11 cellular contexts compared by ENCODE assay signal in the genomic region with DNA sequence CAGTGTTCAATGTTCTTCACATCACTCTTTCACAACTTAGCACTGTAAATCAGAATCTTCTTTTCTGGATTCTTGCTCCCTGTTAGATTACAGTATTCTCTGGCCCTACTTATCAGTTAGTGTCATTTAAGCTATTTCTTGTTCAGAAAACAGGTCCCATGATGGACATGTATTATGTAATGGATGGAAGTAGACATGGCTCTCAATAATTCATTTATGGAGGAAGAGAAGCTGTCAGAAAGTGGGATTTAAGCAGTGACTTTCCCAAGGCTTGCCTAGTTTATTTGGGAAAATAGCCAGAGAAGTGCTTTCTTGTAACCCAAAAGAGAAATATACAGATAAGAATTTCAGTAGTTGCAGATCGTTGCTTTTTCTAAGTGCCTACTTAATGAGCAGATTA. TPM values are rescaled to one million over a fixed set of nuclear protein-coding genes. Genes with fewer than 3 reads are reported as not detected.
DNase-seq lines count a peak whose midpoint lies in the region; ATAC-seq and TF ChIP-seq lines count a peak whose summit lies in the region.
"Had no signal": no experiment of that assay in that cellular context is flagged by ENCODE, and none has a peak within 500 bp of the region (broad histone marks: within the 10 kb centered on the region; RNA-seq: fewer than 3 reads in every experiment).

No MANE protein-coding gene starts in this region.

- H2AFZ ChIP-seq in GM23338, result no peak overlapping the region
- peak overlapping the region; percentile 51; the same call in 1 of the 2 replicates for H2AFZ ChIP-seq in PC-3 (ENCODE audit: low read length)
- no peak overlapping the region for H2AFZ ChIP-seq in parathyroid adenoma

- no peak overlapping the region; the same call in 1 of the 2 replicates for H3K9ac ChIP-seq in PC-3 (ENCODE audit: low read length)
- H3K9ac ChIP-seq in parathyroid adenoma, result no peak overlapping the region

- H3K4me2 ChIP-seq in GM23338, result peak overlapping the region; percentile 75
- H3K4me2 ChIP-seq in PC-3 (ENCODE audit: low read length), result peak overlapping the region; percentile 89
- peak overlapping the region; percentile 81 for H3K4me2 ChIP-seq in parathyroid adenoma (ENCODE audit: low read length)

- peaks cover 8% of the 10 kb centered on the region; the same call in 1 of the 2 replicates for H3K27me3 ChIP-seq in GM23338 (ENCODE audit: insufficient read depth)
- H3K27me3 ChIP-seq in PC-3 (ENCODE audit: low read length), result no peaks in the 10 kb centered on the region
- no peaks in the 10 kb centered on the region for H3K27me3 ChIP-seq in parathyroid adenoma (ENCODE audit: control insufficient read depth, insufficient read depth, low read length)
- H3K27me3 ChIP-seq in brain microvascular endothelial cell (replicated peaks), result no peaks in the 10 kb centered on the region
- H3K27me3 ChIP-seq: heart left ventricle had no signal

- peaks cover 5% of the 10 kb centered on the region for H3K27me3 Mint-ChIP-seq in GM23338 (ENCODE audit: insufficient read depth, low read depth, poor library complexity)

- H3K9me3 Mint-ChIP-seq in GM23338, result no peaks in the 10 kb centered on the region

- in situ Hi-C loops in brain microvascular endothelial cell (cut with HindIII; ENCODE audit: low pct_ligation_motif_present, low sequenced_read_pairs), result no loop called here

- peaks cover 13% of the 10 kb centered on the region; the same call in 1 of the 2 replicates for H3F3A ChIP-seq in GM23338 (replicated peaks; ENCODE audit: low read depth)
- no peaks in the 10 kb centered on the region for H3F3A ChIP-seq in PC-3 (ENCODE audit: low read length, unreplicated experiment)

- H4K20me1 ChIP-seq in GM23338 (replicated peaks; ENCODE audit: insufficient read depth) (peaks cover 18% of the 10 kb centered on the region), PC-3 (ENCODE audit: low read length) (0 out of 2 replicates have a peak, but pooled peaks cover 4% of the 10 kb centered on the region)

- H3K27ac ChIP-seq in GM23338 (ENCODE audit: low read depth) (no peak overlapping the region), PC-3 (ENCODE audit: low read length) (no peak overlapping the region), parathyroid adenoma (peak overlapping the region; percentile 98), brain microvascular endothelial cell (no peak overlapping the region)

- no peaks in the 10 kb centered on the region; the same call in 2 of the 3 replicates for H3K36me3 Mint-ChIP-seq in GM23338 (ENCODE audit: low read depth)

- peaks cover 33% of the 10 kb centered on the region for H3K4me1 ChIP-seq in GM23338 (ENCODE audit: insufficient read depth)
- peaks cover 41% of the 10 kb centered on the region for H3K4me1 ChIP-seq in PC-3 (ENCODE audit: insufficient read depth, low read length)
- H3K4me1 ChIP-seq in parathyroid adenoma, result peaks cover 18% of the 10 kb centered on the region

- H3K4me1 Mint-ChIP-seq in GM23338, result peaks cover 22% of the 10 kb centered on the region

- no peaks in the 10 kb centered on the region for H3K9me3 ChIP-seq in PC-3 (ENCODE audit: low read length)
- H3K9me3 ChIP-seq in parathyroid adenoma (ENCODE audit: control insufficient read depth, low read length), result no peaks in the 10 kb centered on the region
- H3K9me3 ChIP-seq: heart left ventricle had no signal

- POLR2A ChIA-PET in PC-3 (lab: Charles Lee; ENCODE audit: unreplicated experiment), result no interaction called here

- no peaks in the 10 kb centered on the region for H3K36me3 ChIP-seq in GM23338 (ENCODE audit: insufficient read depth)
- no peaks in the 10 kb centered on the region for H3K36me3 ChIP-seq in PC-3 (ENCODE audit: low read depth, low read length)
- H3K36me3 ChIP-seq in parathyroid adenoma (ENCODE audit: control insufficient read depth, insufficient read depth, low read length), result no peaks in the 10 kb centered on the region
- H3K36me3 ChIP-seq in brain microvascular endothelial cell (replicated peaks), result no peaks in the 10 kb centered on the region
- H3K36me3 ChIP-seq: heart left ventricle had no signal

- H3K9me2 ChIP-seq in GM23338 (ENCODE audit: insufficient read depth) (no peaks in the 10 kb centered on the region), PC-3 (replicated peaks; ENCODE audit: low read length) (no peaks in the 10 kb centered on the region)

- no TSS peak for BruUV-seq in PC-3 (replicated peaks; lab: Mats Ljungman, UMichigan)

- DNase-seq in GM23338 (ENCODE audit: low spot score) (no peak), PC-3 (peak; percentile 9), epithelial cell of esophagus (ENCODE audit: low read depth) (no peak), NCI-H2196 treated with DMSO at 0.1 percent for 48 hours (lab: John Stamatoyannopoulos, UW; ENCODE audit: unreplicated experiment) (no peak), DMS 273 (lab: John Stamatoyannopoulos, UW; ENCODE audit: unreplicated experiment) (no peak), brain microvascular endothelial cell (no peak)
- DNase-seq: heart left ventricle, KBM-7, RPMI8226 had no signal

- H3K4me3 ChIP-seq in GM23338 (peak overlapping the region; percentile 86), PC-3 (ENCODE audit: low read length) (peak overlapping the region; percentile 69), epithelial cell of esophagus (ENCODE audit: low read length) (peak overlapping the region; percentile 77), parathyroid adenoma (ENCODE audit: low read depth, low read length) (peak overlapping the region; percentile 66), brain microvascular endothelial cell (ENCODE audit: low read depth, low read length) (no peak overlapping the region)

- H3K27ac Mint-ChIP-seq in GM23338, result no peak overlapping the region

- H3K4me3 Mint-ChIP-seq in GM23338, result peak overlapping the region; percentile 92

- intact Hi-C loops in PC-3 (cut with micrococcal nuclease), result loop anchor here (5.0 kb wide), 2 partner anchors 50 to 100 kb away; no protein-coding TSS in a partner anchor

- H3K79me2 ChIP-seq in GM23338 (replicated peaks; ENCODE audit: insufficient read depth) (peaks cover 63% of the 10 kb centered on the region), PC-3 (ENCODE audit: low read length) (peaks cover 52% of the 10 kb centered on the region), parathyroid adenoma (peaks cover 8% of the 10 kb centered on the region)

- ATAC-seq in GM23338 (no peak), PC-3 (no peak)
- ATAC-seq: GM12878, heart left ventricle had no signal

- CTCF ChIA-PET in PC-3 (lab: Charles Lee), result no interaction called here

- TF ChIP-seq CTCF in GM23338 (conservative IDR thresholded peaks at IDR 0.05; ENCODE audit: low read depth in 2 of 2) (no peak), PC-3 (conservative IDR thresholded peaks at IDR 0.05; ENCODE audit: low read depth, low read length) (no peak), epithelial cell of esophagus (IDR thresholded peaks at IDR 0.05; ENCODE audit: insufficient read depth, low read depth, low read length, missing control alignments) (no peak), parathyroid adenoma (IDR thresholded peaks at IDR 0.05) (no peak), brain microvascular endothelial cell (IDR thresholded peaks at IDR 0.05; ENCODE audit: low read depth, low read length, missing control alignments) (no peak)

TF ChIP-seq in GM23338, 12 proteins besides CTCF, POLR2A, EP300 and RAD21 (continues in another document):
- no peak for TF ChIP-seq ZNF331 (CRISPR knock-in tag; IDR thresholded peaks at IDR 0.05; ENCODE audit: low read depth)
- TF ChIP-seq CREB1 (CRISPR knock-in tag; IDR thresholded peaks at IDR 0.05; ENCODE audit: low read depth), result no peak
- TF ChIP-seq STAT1 (IDR thresholded peaks at IDR 0.05; ENCODE audit: unreplicated experiment), result no peak
- TF ChIP-seq, protein P1, sequence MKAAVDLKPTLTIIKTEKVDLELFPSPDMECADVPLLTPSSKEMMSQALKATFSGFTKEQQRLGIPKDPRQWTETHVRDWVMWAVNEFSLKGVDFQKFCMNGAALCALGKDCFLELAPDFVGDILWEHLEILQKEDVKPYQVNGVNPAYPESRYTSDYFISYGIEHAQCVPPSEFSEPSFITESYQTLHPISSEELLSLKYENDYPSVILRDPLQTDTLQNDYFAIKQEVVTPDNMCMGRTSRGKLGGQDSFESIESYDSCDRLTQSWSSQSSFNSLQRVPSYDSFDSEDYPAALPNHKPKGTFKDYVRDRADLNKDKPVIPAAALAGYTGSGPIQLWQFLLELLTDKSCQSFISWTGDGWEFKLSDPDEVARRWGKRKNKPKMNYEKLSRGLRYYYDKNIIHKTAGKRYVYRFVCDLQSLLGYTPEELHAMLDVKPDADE (IDR thresholded peaks at IDR 0.05), result no peak

RNA-seq across cellular contexts. Expression of a gene that starts 1.6 kb away (rescaled TPM):
- total RNA-seq in GM23338 (2014; rRNA removed; shearing (Covaris generic)), result 24.2 and 35.3 TPM in 2 replicates
- polyA plus RNA-seq in GM23338 (2016; fragmentation: Nextera tagmentation; extraction: Ambion mirVana), result 17.2 and 28.1 TPM in 2 replicates
- total RNA-seq in PC-3 (2014; rRNA removed), result 12.3 and 16.0 TPM in 2 replicates

RNA-seq across cellular contexts. Expression of a gene that starts 43.2 kb away (rescaled TPM):
- total RNA-seq in GM23338 (2014; rRNA removed; shearing (Covaris generic)), result 12.5 and 21.3 TPM in 2 replicates
- polyA plus RNA-seq in GM23338 (2016; fragmentation: Nextera tagmentation; extraction: Ambion mirVana), result 8.7 and 10.9 TPM in 2 replicates
- total RNA-seq in PC-3 (2014; rRNA removed), result 17.4 and 19.3 TPM in 2 replicates
